In genomic region chr19:35332817-35333216, GRCh38 we compare ENCODE assay signal across 1 cellular context.
A peak's percentile ranks its signal among the peaks of the same experiment; 100 is the strongest.
TF ChIP-seq lines count a peak whose summit lies in the region.

No MANE protein-coding gene starts in this region.

TF ChIP-seq in GM12878, 131 proteins besides CTCF, POLR2A, EP300 and RAD21 (continues in another document):
- TF ChIP-seq PRDM15 (CRISPR knock-in tag; IDR thresholded peaks at IDR 0.05) = no peak
- TF ChIP-seq MXI1 (IDR thresholded peaks at IDR 0.05; ENCODE audit: low read depth, low read length) = no peak
- no peak for TF ChIP-seq GABPA (IDR thresholded peaks at IDR 0.05; ENCODE audit: low read depth)
- no peak for TF ChIP-seq CEBPB (IDR thresholded peaks at IDR 0.05; ENCODE audit: borderline replicate concordance in 1 of 2, low read depth in 2 of 2, low read length in 2 of 2)
- TF ChIP-seq FOXM1 (IDR thresholded peaks at IDR 0.05; ENCODE audit: low read depth, low read length) = no peak
- TF ChIP-seq NBN (IDR thresholded peaks at IDR 0.05) = 0 out of 2 replicates have a peak, but pooled peaks have one; percentile 33
- TF ChIP-seq FOXK2 (IDR thresholded peaks at IDR 0.05) = no peak
- TF ChIP-seq ZBED1 (IDR thresholded peaks at IDR 0.05; ENCODE audit: borderline replicate concordance) = no peak
- TF ChIP-seq MYC (IDR thresholded peaks at IDR 0.05; ENCODE audit: insufficient read depth, insufficient read length, insufficient replicate concordance, low read length, severe bottlenecking) = no peak
- no peak; the same call in 1 of the 2 replicates for TF ChIP-seq TBL1XR1 (IDR thresholded peaks at IDR 0.05; ENCODE audit: low read depth, low read length)
- TF ChIP-seq FOS (IDR thresholded peaks at IDR 0.05; ENCODE audit: borderline replicate concordance, extremely low read depth, insufficient read length) = no peak
- TF ChIP-seq ZNF687 (IDR thresholded peaks at IDR 0.05) = peak; percentile 44
- no peak for TF ChIP-seq YBX1 (IDR thresholded peaks at IDR 0.05)
- no peak for TF ChIP-seq NRF1 (conservative IDR thresholded peaks at IDR 0.05; ENCODE audit: low read depth, low read length)
- peak; percentile 88 for TF ChIP-seq POLR2AphosphoS5 (IDR thresholded peaks at IDR 0.05; ENCODE audit: low read length)
- TF ChIP-seq KAT2A (conservative IDR thresholded peaks at IDR 0.05; ENCODE audit: control insufficient read depth, low read depth, low read length) = no peak
- TF ChIP-seq HDGF (IDR thresholded peaks at IDR 0.05) = peak; percentile 83
- no peak for TF ChIP-seq TCF3 (IDR thresholded peaks at IDR 0.05; ENCODE audit: borderline replicate concordance, insufficient read depth, low read depth, low read length)
- TF ChIP-seq, protein P1, sequence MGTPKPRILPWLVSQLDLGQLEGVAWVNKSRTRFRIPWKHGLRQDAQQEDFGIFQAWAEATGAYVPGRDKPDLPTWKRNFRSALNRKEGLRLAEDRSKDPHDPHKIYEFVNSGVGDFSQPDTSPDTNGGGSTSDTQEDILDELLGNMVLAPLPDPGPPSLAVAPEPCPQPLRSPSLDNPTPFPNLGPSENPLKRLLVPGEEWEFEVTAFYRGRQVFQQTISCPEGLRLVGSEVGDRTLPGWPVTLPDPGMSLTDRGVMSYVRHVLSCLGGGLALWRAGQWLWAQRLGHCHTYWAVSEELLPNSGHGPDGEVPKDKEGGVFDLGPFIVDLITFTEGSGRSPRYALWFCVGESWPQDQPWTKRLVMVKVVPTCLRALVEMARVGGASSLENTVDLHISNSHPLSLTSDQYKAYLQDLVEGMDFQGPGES (IDR thresholded peaks at IDR 0.05) = no peak
- TF ChIP-seq SKIL (IDR thresholded peaks at IDR 0.05; ENCODE audit: low read depth, poor library complexity, severe bottlenecking) = no peak
- no peak for TF ChIP-seq REST (IDR thresholded peaks at IDR 0.05; ENCODE audit: low read depth, low read length)
- no peak for TF ChIP-seq RELA (IDR thresholded peaks at IDR 0.05; ENCODE audit: borderline replicate concordance, partially characterized antibody)
- no peak for TF ChIP-seq PAX8 (IDR thresholded peaks at IDR 0.05)
- TF ChIP-seq CREM (IDR thresholded peaks at IDR 0.05; ENCODE audit: low read depth) = 0 out of 2 replicates have a peak, but pooled peaks have one; percentile 39
- TF ChIP-seq ZSCAN29 (IDR thresholded peaks at IDR 0.05) = no peak
- TF ChIP-seq IKZF1 (conservative IDR thresholded peaks at IDR 0.05) = peak; percentile 44
- TF ChIP-seq ZBTB11 (CRISPR knock-in tag; IDR thresholded peaks at IDR 0.05) = no peak
- TF ChIP-seq, protein P2, sequence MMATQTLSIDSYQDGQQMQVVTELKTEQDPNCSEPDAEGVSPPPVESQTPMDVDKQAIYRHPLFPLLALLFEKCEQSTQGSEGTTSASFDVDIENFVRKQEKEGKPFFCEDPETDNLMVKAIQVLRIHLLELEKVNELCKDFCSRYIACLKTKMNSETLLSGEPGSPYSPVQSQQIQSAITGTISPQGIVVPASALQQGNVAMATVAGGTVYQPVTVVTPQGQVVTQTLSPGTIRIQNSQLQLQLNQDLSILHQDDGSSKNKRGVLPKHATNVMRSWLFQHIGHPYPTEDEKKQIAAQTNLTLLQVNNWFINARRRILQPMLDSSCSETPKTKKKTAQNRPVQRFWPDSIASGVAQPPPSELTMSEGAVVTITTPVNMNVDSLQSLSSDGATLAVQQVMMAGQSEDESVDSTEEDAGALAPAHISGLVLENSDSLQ (IDR thresholded peaks at IDR 0.05) = 0 out of 2 replicates have a peak, but pooled peaks have one; percentile 6
- TF ChIP-seq ZNF207 (IDR thresholded peaks at IDR 0.05; ENCODE audit: borderline replicate concordance) = peak; percentile 68; the same call in 1 of the 2 replicates
- TF ChIP-seq TCF12 (IDR thresholded peaks at IDR 0.05; ENCODE audit: low read depth, low read length) = 0 out of 2 replicates have a peak, but pooled peaks have one; percentile 13
- no peak for TF ChIP-seq ZZZ3 (IDR thresholded peaks at IDR 0.05; ENCODE audit: control insufficient read depth, insufficient read length, low read depth)
- TF ChIP-seq, protein P3, sequence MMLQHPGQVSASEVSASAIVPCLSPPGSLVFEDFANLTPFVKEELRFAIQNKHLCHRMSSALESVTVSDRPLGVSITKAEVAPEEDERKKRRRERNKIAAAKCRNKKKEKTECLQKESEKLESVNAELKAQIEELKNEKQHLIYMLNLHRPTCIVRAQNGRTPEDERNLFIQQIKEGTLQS (IDR thresholded peaks at IDR 0.05; ENCODE audit: borderline replicate concordance, extremely low read depth, low read depth, low read length) = no peak
- TF ChIP-seq RCOR1 (conservative IDR thresholded peaks at IDR 0.05; ENCODE audit: low read depth, low read length) = no peak
- no peak for TF ChIP-seq NFIC (IDR thresholded peaks at IDR 0.05; ENCODE audit: low read depth, low read length)
- TF ChIP-seq USF1 (IDR thresholded peaks at IDR 0.05; ENCODE audit: borderline replicate concordance, extremely low read length, insufficient read depth, low read depth, low read length) = no peak
- TF ChIP-seq SUPT20H (IDR thresholded peaks at IDR 0.05; ENCODE audit: borderline replicate concordance, control insufficient read depth, low read depth, low read length) = no peak
- no peak for TF ChIP-seq NR2C2 (IDR thresholded peaks at IDR 0.05; ENCODE audit: borderline replicate concordance, control insufficient read depth, insufficient read length, low read depth)
- TF ChIP-seq POU2F2 (IDR thresholded peaks at IDR 0.05; ENCODE audit: borderline replicate concordance, low read depth, low read length) = 0 out of 3 replicates have a peak, but pooled peaks have one; percentile 7
- no peak for TF ChIP-seq IRF4 (IDR thresholded peaks at IDR 0.05; ENCODE audit: low read depth, low read length)
